13 cellular contexts compared by ENCODE assay signal in genomic region chr17:69451416-69452394, GRCh38. TPM values are rescaled to one million over a fixed set of nuclear protein-coding genes. Genes with fewer than 3 reads are reported as not detected.
DNase-seq lines count a peak whose midpoint lies in the region; ATAC-seq and TF ChIP-seq lines count a peak whose summit lies in the region.
"Had no signal": no experiment of that assay in that cellular context is flagged by ENCODE, and none has a peak within 500 bp of the region (broad histone marks: within the 10 kb centered on the region; RNA-seq: fewer than 3 reads in every experiment).

No MANE protein-coding gene starts in this region.

- no peak overlapping the region for H3K9ac ChIP-seq in mesendoderm (ENCODE audit: low read length)

- H3K79me2 ChIP-seq in mesendoderm (ENCODE audit: control insufficient read depth, insufficient read depth, low read length), result no peaks in the 10 kb centered on the region

- H3K79me1 ChIP-seq in mesendoderm (ENCODE audit: low read length), result no peaks in the 10 kb centered on the region

- no peak for TF ChIP-seq POLR2A in adrenal gland (IDR thresholded peaks at IDR 0.05)

- no peak overlapping the region for H2BK15ac ChIP-seq in mesendoderm (replicated peaks; ENCODE audit: low read depth)

- no CpG with 5 or more reads among the region's 8 CpGs for WGBS in mesendoderm (ENCODE audit: extremely low coverage, insufficient coverage, low lambda C conversion rate)
- WGBS in adrenal gland, 4 donors, result 92 to 96% (median 93%) methylated on average over 8 of the region's 8 CpGs

- ATAC-seq in GM18867 (IDR thresholded peaks at IDR 0.05; ENCODE audit: unreplicated experiment) (peak; percentile 87), GM21737 (IDR thresholded peaks at IDR 0.05; ENCODE audit: unreplicated experiment) (peak; percentile 80), HG03378 (IDR thresholded peaks at IDR 0.05; ENCODE audit: unreplicated experiment) (peak; percentile 65)

- peak overlapping the region; percentile 42 for H3K18ac ChIP-seq in mesendoderm (ENCODE audit: low read length)

- H3K4me1 ChIP-seq in mesendoderm (ENCODE audit: control insufficient read depth, low read depth, low read length) (peaks cover 17% of the 10 kb centered on the region), adrenal gland (replicated peaks in 1 of 2) (no peaks in the 10 kb centered on the region)

- no peak overlapping the region for H3K4ac ChIP-seq in mesendoderm (ENCODE audit: low read depth, low read length)

- peak overlapping the region; percentile 61 for H3K56ac ChIP-seq in mesendoderm (ENCODE audit: low read length)

- peak overlapping the region; percentile 19 for H2BK120ac ChIP-seq in mesendoderm (ENCODE audit: low read depth, low read length)

- no peak for TF ChIP-seq CTCF in adrenal gland (IDR thresholded peaks at IDR 0.05)

- H2AK5ac ChIP-seq in mesendoderm (ENCODE audit: low read length), result peak overlapping the region; percentile 25

- peak overlapping the region; percentile 2 for H3K27ac ChIP-seq in mesendoderm (ENCODE audit: low read depth, low read length)
- no peak overlapping the region for H3K27ac ChIP-seq in adrenal gland
- H3K27ac ChIP-seq: dorsolateral prefrontal cortex, tibial nerve had no signal

- H3K36me3 ChIP-seq in mesendoderm (ENCODE audit: control insufficient read depth, insufficient read depth, low read length) (no peaks in the 10 kb centered on the region), adrenal gland (replicated peaks in 1 of 2) (no peaks in the 10 kb centered on the region)
- H3K36me3 ChIP-seq: tibial nerve had no signal

- H3K4me3 ChIP-seq in mesendoderm (ENCODE audit: low read length) (no peak overlapping the region), adrenal gland (no peak overlapping the region)
- H3K4me3 ChIP-seq: dorsolateral prefrontal cortex, tibial nerve had no signal

- no peak overlapping the region for H4K5ac ChIP-seq in mesendoderm (ENCODE audit: low read length)

- intact Hi-C loops in adrenal gland (cut with DNase I), result no loop called here

- DNase-seq in mesendoderm (peak; percentile 41), adrenal gland (no peak), COR-L47 (lab: John Stamatoyannopoulos, UW) (no peak)
- DNase-seq in activated naive CD4-positive, alpha-beta T cell treated with anti-CD3 and anti-CD28 coated beads, Interleukin-2, amount 50 U/mL, for 16 hours, result no peak
- DNase-seq in activated naive CD4-positive, alpha-beta T cell treated with Interleukin-2 at 50 U/mL for 16 hours, result no peak
- DNase-seq: CD4-positive, CD25-positive, alpha-beta regulatory T cell; dorsolateral prefrontal cortex; hippocampal formation; stimulated activated CD4-positive, alpha-beta T cell treated with anti-CD3 and anti-CD28 coated beads, Interleukin-4, amount 100 ng/mL, for 24 hours had no signal

- H3K27me3 ChIP-seq in mesendoderm (ENCODE audit: insufficient read depth, low read length, poor library complexity) (no peaks in the 10 kb centered on the region), adrenal gland (no peaks in the 10 kb centered on the region)
- H3K27me3 ChIP-seq: dorsolateral prefrontal cortex, tibial nerve had no signal

- H2BK5ac ChIP-seq in mesendoderm (ENCODE audit: low read length), result peak overlapping the region; percentile 16

- H4K8ac ChIP-seq in mesendoderm (ENCODE audit: low read depth, low read length), result no peak overlapping the region

- no peak overlapping the region for H3K23ac ChIP-seq in mesendoderm (ENCODE audit: low read length)

- H3K4me2 ChIP-seq in mesendoderm (ENCODE audit: low read length), result no peak overlapping the region

- H3K9me3 ChIP-seq in adrenal gland (replicated peaks in 1 of 3), result no peaks in the 10 kb centered on the region
- H3K9me3 ChIP-seq: tibial nerve had no signal

RNA-seq across cellular contexts. Expression of gene MAP2K6, which starts 37.2 kb away (rescaled TPM):
- polyA plus RNA-seq in mesendoderm (2013, experiment 1 of 2), result 7.1 TPM
- 7.7 TPM for polyA plus RNA-seq in mesendoderm (2013, experiment 2 of 2)
- total RNA-seq in adrenal gland, result 1 to 10 TPM in 6 of 8 donors, under 1 TPM in 2; 0.53 to 7.0 (median 1.7) TPM
- polyA plus RNA-seq in adrenal gland, result 1 to 10 TPM; 1.8 to 2.2 (median 2.0) TPM
